In the genomic region with DNA sequence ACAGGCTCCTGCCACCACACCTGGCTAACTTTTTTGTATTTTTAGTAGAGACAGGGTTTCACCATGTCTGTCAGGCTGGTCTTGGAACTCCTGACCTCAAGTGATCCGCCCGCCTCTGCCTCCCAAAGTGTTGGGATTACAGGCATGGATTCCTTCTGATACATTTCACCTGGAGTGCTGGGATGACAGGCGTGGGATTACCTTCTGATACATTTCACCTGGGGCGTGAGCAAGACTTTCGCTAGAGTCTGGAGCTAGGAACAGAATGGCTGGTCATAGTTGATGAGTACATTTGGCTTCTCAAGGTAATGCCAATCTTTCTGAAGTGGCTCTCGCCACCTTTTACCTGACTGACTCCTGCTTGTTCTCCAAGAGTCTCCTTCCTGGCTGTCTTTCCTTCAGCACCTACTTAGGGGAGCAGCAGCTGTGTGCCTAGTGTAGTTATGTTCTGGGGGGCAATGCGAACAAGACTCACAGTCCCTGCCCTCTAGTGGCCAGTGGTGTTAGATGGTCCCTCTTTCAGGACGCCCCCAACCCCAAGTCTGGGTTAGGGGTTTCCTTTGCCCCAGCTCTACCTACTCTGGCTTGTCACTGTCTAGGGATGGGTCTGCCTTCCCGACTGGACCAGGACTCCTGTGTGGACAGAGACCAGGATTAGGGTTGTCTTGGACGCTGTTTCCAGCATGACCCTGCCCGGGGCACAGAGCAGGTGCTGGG, we compare ENCODE assay signal across 25 cellular contexts. TPM values are rescaled to one million over a fixed set of nuclear protein-coding genes. Genes with fewer than 3 reads are reported as not detected.
DNase-seq lines count a peak whose midpoint lies in the region; ATAC-seq and TF ChIP-seq lines count a peak whose summit lies in the region.
"Had no signal": no experiment of that assay in that cellular context is flagged by ENCODE, and none has a peak within 500 bp of the region (broad histone marks: within the 10 kb centered on the region; RNA-seq: fewer than 3 reads in every experiment).

No MANE protein-coding gene starts in this region.

- H3K36me3 ChIP-seq in DOHH2 (ENCODE audit: control insufficient read depth, low read length), result 0 out of 2 replicates have a peak, but pooled peaks cover 3% of the 10 kb centered on the region
- no peaks in the 10 kb centered on the region for H3K36me3 ChIP-seq in mucosa of stomach (ENCODE audit: control insufficient read depth, insufficient read depth, low read length)
- no peaks in the 10 kb centered on the region for H3K36me3 ChIP-seq in spleen
- H3K36me3 ChIP-seq: pancreas, uterus had no signal

- no peak overlapping the region for H3K4me3 Mint-ChIP-seq in WTC11
- H3K4me3 Mint-ChIP-seq: activated naive CD8-positive, alpha-beta T cell; activated T-helper 17 cell treated with anti-CD3 and anti-CD28 coated beads, Interleukin-2, amount 50 U/mL, for 72 hours; HFFc6; natural killer cell had no signal

- no peak; the same call in 1 of the 2 replicates for TF ChIP-seq CTCF in 22Rv1 (IDR thresholded peaks at IDR 0.05)
- peak; percentile 61 for TF ChIP-seq CTCF in DOHH2 (IDR thresholded peaks at IDR 0.05; ENCODE audit: low read depth, low read length, poor library complexity, severe bottlenecking)
- TF ChIP-seq CTCF in WTC11 (IDR thresholded peaks at IDR 0.05), result no peak
- no peak for TF ChIP-seq CTCF in spleen (IDR thresholded peaks at IDR 0.05 in 8 of 11, conservative IDR thresholded peaks at IDR 0.05 in 3 of 11)

- peak; percentile 36; the same call in 1 of the 2 replicates for ATAC-seq in WTC11
- ATAC-seq in SK-N-SH treated with all-trans-retinoic acid at 6 μM for 48 hours, result no peak
- ATAC-seq: activated T-helper 17 cell treated with anti-CD3 and anti-CD28 coated beads, Interleukin-2, amount 50 U/mL, for 72 hours; natural killer cell; pancreas; sciatic nerve had no signal

- DNase-seq in WTC11 (ENCODE audit: low spot score) (no peak), spleen (no peak), superior temporal gyrus (ENCODE audit: extremely low spot score) (no peak), hippocampal formation (lab: John Stamatoyannopoulos, UW) (no peak)
- DNase-seq: activated CD4-positive, alpha-beta T cell treated with anti-CD3 and anti-CD28 coated beads, Interleukin-2, amount 50 U/mL, for 48 hours; activated CD4-positive, CD25-positive, alpha-beta regulatory T cell; activated CD8-positive, alpha-beta memory T cell treated with anti-CD3 and anti-CD28 coated beads, Interleukin-2, amount 50 U/mL, for 48 hours; effector CD4-positive, alpha-beta T cell; erythroblast; GM23248; HFFc6; mesendoderm; natural killer cell; NCI-H2029 treated with DMSO at 0.1 percent for 48 hours; NCI-H82; pancreas; uterus had no signal

- H3K36me3 Mint-ChIP-seq in WTC11, result no peaks in the 10 kb centered on the region
- H3K36me3 Mint-ChIP-seq: activated naive CD8-positive, alpha-beta T cell; natural killer cell had no signal

- H3K27ac ChIP-seq in 22Rv1 (peak overlapping the region; percentile 82), DOHH2 (ENCODE audit: low read depth, low read length) (no peak overlapping the region), spleen (no peak overlapping the region)
- H3K27ac ChIP-seq: GM23248, pancreas, uterus had no signal

- peak overlapping the region; percentile 48 for H3K9ac ChIP-seq in mucosa of stomach (ENCODE audit: low read length)
- H3K9ac ChIP-seq: GM23248 had no signal

- H3F3A ChIP-seq in DOHH2 (ENCODE audit: control insufficient read depth, insufficient read depth), result no peaks in the 10 kb centered on the region

- no peak for TF ChIP-seq POLR2A in spleen (IDR thresholded peaks at IDR 0.05)

- no peak overlapping the region for H3K4me2 ChIP-seq in DOHH2 (ENCODE audit: low read length)

- H3K4me3 ChIP-seq in DOHH2 (ENCODE audit: low read length), result no peak overlapping the region
- no peak overlapping the region for H3K4me3 ChIP-seq in mucosa of stomach (ENCODE audit: low read length)
- no peak overlapping the region for H3K4me3 ChIP-seq in spleen
- H3K4me3 ChIP-seq: GM23248, pancreas, uterus had no signal

- CTCF ChIA-PET in WTC11 (lab: Charles Lee), result interaction anchor here (0.6 to 2.6 kb wide), 19 partner anchors 10 to 138 kb away, joined by 3 to 17 read pairs (median 4); a partner anchor contains a TSS

- H4K20me1 ChIP-seq in DOHH2 (ENCODE audit: control insufficient read depth, insufficient read depth, low read depth, low read length), result peaks cover 18% of the 10 kb centered on the region

- no peaks in the 10 kb centered on the region for H3K27me3 ChIP-seq in DOHH2 (ENCODE audit: control insufficient read depth, low read length)
- H3K27me3 ChIP-seq in mucosa of stomach (ENCODE audit: control insufficient read depth, insufficient read depth, low read length), result no peaks in the 10 kb centered on the region
- H3K27me3 ChIP-seq in spleen (replicated peaks in 1 of 7), result no peaks in the 10 kb centered on the region
- H3K27me3 ChIP-seq: pancreas, uterus had no signal

- no peaks in the 10 kb centered on the region for H3K27me3 Mint-ChIP-seq in WTC11 (ENCODE audit: low read depth)
- H3K27me3 Mint-ChIP-seq: activated naive CD8-positive, alpha-beta T cell; activated T-helper 17 cell treated with anti-CD3 and anti-CD28 coated beads, Interleukin-2, amount 50 U/mL, for 72 hours had no signal

- intact Hi-C loops in spleen (cut with DNase I; ENCODE audit: low total_unique reads), result no loop called here

- H3K27ac Mint-ChIP-seq in WTC11, result peak overlapping the region; percentile 44
- H3K27ac Mint-ChIP-seq: activated naive CD8-positive, alpha-beta T cell; activated T-helper 17 cell treated with anti-CD3 and anti-CD28 coated beads, Interleukin-2, amount 50 U/mL, for 72 hours; HFFc6; natural killer cell had no signal

- peaks cover 97% of the 10 kb centered on the region for H3K79me2 ChIP-seq in DOHH2 (ENCODE audit: control insufficient read depth, low read length)

- POLR2A ChIA-PET in WTC11 (lab: Charles Lee), result interaction anchor here (0.9 kb wide), 1 partner anchor 21 kb away, joined by 4 read pairs; no protein-coding TSS in a partner anchor

- H3K4me1 ChIP-seq in DOHH2 (ENCODE audit: control insufficient read depth, low read length), result peaks cover 63% of the 10 kb centered on the region
- H3K4me1 ChIP-seq in mucosa of stomach (ENCODE audit: control insufficient read depth, insufficient read depth, low read length), result peaks cover 56% of the 10 kb centered on the region
- peaks cover 1 to 85% (median 31%) of the 10 kb centered on the region in 6 donors for H3K4me1 ChIP-seq in spleen
- H3K4me1 ChIP-seq: uterus had no signal

- H3K9me3 ChIP-seq in DOHH2 (ENCODE audit: control insufficient read depth, insufficient read depth, low read length), result no peaks in the 10 kb centered on the region
- no peaks in the 10 kb centered on the region for H3K9me3 ChIP-seq in mucosa of stomach (ENCODE audit: control insufficient read depth, low read length)
- H3K9me3 ChIP-seq in spleen, result no peaks in the 10 kb centered on the region
- H3K9me3 ChIP-seq: pancreas, uterus had no signal

- peaks cover 10% of the 10 kb centered on the region; the same call in 1 of the 2 replicates for H3K4me1 Mint-ChIP-seq in WTC11

- WGBS in spleen, 5 donors, result 91 to 94% (median 93%) methylated on average over 11 of the region's 11 CpGs

- H3K9me3 Mint-ChIP-seq in WTC11, result no peaks in the 10 kb centered on the region
- H3K9me3 Mint-ChIP-seq: activated T-helper 17 cell treated with anti-CD3 and anti-CD28 coated beads, Interleukin-2, amount 50 U/mL, for 72 hours; HFFc6; natural killer cell had no signal

- no peaks in the 10 kb centered on the region for H3K9me2 ChIP-seq in DOHH2 (replicated peaks; ENCODE audit: control insufficient read depth, low read length)

TF ChIP-seq in WTC11, 78 proteins besides CTCF, POLR2A, EP300 and RAD21 (continues in another document):
- no peak for TF ChIP-seq SOX15 (CRISPR knock-in tag; IDR thresholded peaks at IDR 0.05)
- TF ChIP-seq, protein P1, sequence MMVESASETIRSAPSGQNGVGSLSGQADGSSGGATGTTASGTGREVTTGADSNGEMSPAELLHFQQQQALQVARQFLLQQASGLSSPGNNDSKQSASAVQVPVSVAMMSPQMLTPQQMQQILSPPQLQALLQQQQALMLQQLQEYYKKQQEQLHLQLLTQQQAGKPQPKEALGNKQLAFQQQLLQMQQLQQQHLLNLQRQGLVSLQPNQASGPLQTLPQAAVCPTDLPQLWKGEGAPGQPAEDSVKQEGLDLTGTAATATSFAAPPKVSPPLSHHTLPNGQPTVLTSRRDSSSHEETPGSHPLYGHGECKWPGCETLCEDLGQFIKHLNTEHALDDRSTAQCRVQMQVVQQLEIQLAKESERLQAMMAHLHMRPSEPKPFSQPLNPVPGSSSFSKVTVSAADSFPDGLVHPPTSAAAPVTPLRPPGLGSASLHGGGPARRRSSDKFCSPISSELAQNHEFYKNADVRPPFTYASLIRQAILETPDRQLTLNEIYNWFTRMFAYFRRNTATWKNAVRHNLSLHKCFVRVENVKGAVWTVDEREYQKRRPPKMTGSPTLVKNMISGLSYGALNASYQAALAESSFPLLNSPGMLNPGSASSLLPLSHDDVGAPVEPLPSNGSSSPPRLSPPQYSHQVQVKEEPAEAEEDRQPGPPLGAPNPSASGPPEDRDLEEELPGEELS (CRISPR knock-in tag; IDR thresholded peaks at IDR 0.05), result no peak

TF ChIP-seq in SK-N-SH treated with all-trans-retinoic acid at 6 μM for 48 hours, 23 proteins besides CTCF, POLR2A, EP300 and RAD21 (continues in another document):
- TF ChIP-seq GLIS3 (CRISPR knock-in tag; IDR thresholded peaks at IDR 0.05), result no peak
- TF ChIP-seq ZFP30 (CRISPR knock-in tag; IDR thresholded peaks at IDR 0.05), result no peak
- no peak for TF ChIP-seq TOX (CRISPR knock-in tag; IDR thresholded peaks at IDR 0.05; ENCODE audit: borderline replicate concordance)
- no peak for TF ChIP-seq TCF4 (CRISPR knock-in tag; IDR thresholded peaks at IDR 0.05; ENCODE audit: borderline replicate concordance)
- TF ChIP-seq RARB (CRISPR knock-in tag; IDR thresholded peaks at IDR 0.05), result no peak
- no peak for TF ChIP-seq SNAI2 (CRISPR knock-in tag; IDR thresholded peaks at IDR 0.05)

RNA-seq across cellular contexts. Expression of a gene that starts 19.3 kb away (rescaled TPM):
- total RNA-seq in WTC11 (2021), result 34.5 to 35.9 TPM (median 35.4 TPM) in 3 replicates
- total RNA-seq in spleen, result 10 to 100 TPM; 16.2 to 27.1 (median 19.6) TPM
- polyA plus RNA-seq in spleen, result 10 to 100 TPM; 14.3 to 36.7 (median 20.3) TPM

RNA-seq across cellular contexts. Expression of a gene that starts 33.2 kb away (rescaled TPM):
- total RNA-seq in WTC11 (2021), result 55.0 to 60.3 TPM (median 55.3 TPM) in 3 replicates
- total RNA-seq in spleen, result 10 to 100 TPM; 19.6 to 33.4 (median 23.1) TPM
- polyA plus RNA-seq in spleen, result 10 to 100 TPM; 43.6 to 51.1 (median 49.7) TPM

RNA-seq across cellular contexts. Expression of a gene that starts 36.0 kb away (rescaled TPM):
- total RNA-seq in WTC11 (2021) (13.4 to 14.8 TPM (median 13.8 TPM) in 3 replicates), spleen (1 to 10 TPM; 3.9 to 7.5 (median 6.4) TPM)
- polyA plus RNA-seq in spleen, result 10 to 100 TPM in 1 of 3 donors, 1 to 10 TPM in 2; 7.3 to 11.9 (median 8.8) TPM
- total RNA-seq: GM23248 had no signal
- polyA plus RNA-seq: GM23248 had no signal

RNA-seq across cellular contexts. Expression of a gene that starts 48.5 kb away (rescaled TPM):
- total RNA-seq in WTC11 (2021) (0.57 to 1.1 TPM (median 0.76 TPM) in 3 replicates), spleen (under 1 TPM in 6 of 7 donors, not detected in 1; 0.20 to 0.77 (median 0.23) TPM)
- under 1 TPM; 0.17 to 0.21 (median 0.19) TPM for polyA plus RNA-seq in spleen
- total RNA-seq: astrocyte, sciatic nerve had no signal
- polyA plus RNA-seq: GM23248 had no signal
